In genomic region chr1:245153645-245154428, GRCh38 we compare ENCODE assay signal across 8 cellular contexts. TPM values are rescaled to one million over a fixed set of nuclear protein-coding genes. Genes with fewer than 3 reads are reported as not detected.
DNase-seq lines count a peak whose midpoint lies in the region; TF ChIP-seq lines count a peak whose summit lies in the region.

No MANE protein-coding gene starts in this region.

- H3K4me3 ChIP-seq in GM12875 (ENCODE audit: low read depth, low read length) (peak overlapping the region; percentile 47), dorsolateral prefrontal cortex (peak overlapping the region; percentile 41 to 76 (median 67)), mesodermal cell (ENCODE audit: extremely low read depth, insufficient read depth, low read length, poor library complexity, severe bottlenecking) (peak overlapping the region; percentile 61), vagina (peak overlapping the region; percentile 51 to 58)

- H3K27me3 ChIP-seq in dorsolateral prefrontal cortex: peaks cover 0 to 42% (median 4%) of the 10 kb centered on the region in 45 donors
- no peaks in the 10 kb centered on the region for H3K27me3 ChIP-seq in vagina

- 1% methylated on average over 39 to 68 of the region's 70 CpGs for WGBS in mesodermal cell (ENCODE audit: insufficient coverage in 2 of 2), 2 experiments

- TF ChIP-seq CTCF in GM12875 (IDR thresholded peaks at IDR 0.05; ENCODE audit: borderline replicate concordance, insufficient read depth, low read depth, low read length): no peak
- TF ChIP-seq CTCF in dorsolateral prefrontal cortex (IDR thresholded peaks at IDR 0.05 in 54 of 56, conservative IDR thresholded peaks at IDR 0.05 in 2 of 56; ENCODE audit: low read depth in 1 of 56, partially characterized antibody in 56 of 56): no peak
- no peak for TF ChIP-seq CTCF in vagina (IDR thresholded peaks at IDR 0.05)

- H3K36me3 ChIP-seq in mesodermal cell (ENCODE audit: control insufficient read depth, insufficient read depth, low read length) (no peaks in the 10 kb centered on the region), vagina (no peaks in the 10 kb centered on the region)

- intact Hi-C loops in dorsolateral prefrontal cortex (cut with DNase I): loop anchor here (2.0 to 10.0 kb wide), 7 partner anchors 231 to 1541 kb away; no protein-coding TSS in a partner anchor
- intact Hi-C loops in vagina (cut with DNase I): loop anchor here (10.0 kb wide), 1 partner anchor 851 kb away; no protein-coding TSS in a partner anchor

- DNase-seq in AG08396 (ENCODE audit: low spot score) (peak; percentile 47), SK-N-DZ (ENCODE audit: low spot score) (peak; percentile 58), dorsolateral prefrontal cortex (peak in 1 of 10 donors; percentile 7), vagina (ENCODE audit: extremely low spot score in 2 of 2) (no peak), inferior parietal cortex (ENCODE audit: extremely low spot score) (no peak), NCI-H1048 (lab: John Stamatoyannopoulos, UW) (no peak)

- H3K9me3 ChIP-seq in mesodermal cell (ENCODE audit: control insufficient read depth, low read length) (no peaks in the 10 kb centered on the region), vagina (no peaks in the 10 kb centered on the region)

- H3K27ac ChIP-seq in dorsolateral prefrontal cortex (peak overlapping the region in 23 of 59 donors; percentile 6 to 78 (median 36)), mesodermal cell (ENCODE audit: low read depth, low read length, severe bottlenecking) (peak overlapping the region; percentile 20), vagina (no peak overlapping the region)

- H3K4me1 ChIP-seq in mesodermal cell (ENCODE audit: control insufficient read depth, insufficient read depth, low read length, poor library complexity, severe bottlenecking) (no peaks in the 10 kb centered on the region), vagina (peaks cover 34% of the 10 kb centered on the region)

- TF ChIP-seq POLR2A in vagina (IDR thresholded peaks at IDR 0.05): no peak

RNA-seq across cellular contexts. Expression of gene KIF26B, which starts 0.9 kb away (rescaled TPM):
- polyA plus RNA-seq in SK-N-DZ (2014; cell fraction: cytosol; rRNA removed): 7.3 and 7.5 TPM in 2 replicates
- 2.7 and 4.9 TPM in 2 replicates for polyA plus RNA-seq in SK-N-DZ (2014; cell fraction: nucleus; rRNA removed)
- total RNA-seq in dorsolateral prefrontal cortex (10 to 100 TPM in 20 of 120 experiments, 1 to 10 TPM in 100; 3.9 to 20.8 (median 8.4) TPM), vagina (0.49 TPM)
- polyA plus RNA-seq in mesodermal cell (2013, experiment 1 of 2): 6.5 TPM
- polyA plus RNA-seq in mesodermal cell (2013, experiment 2 of 2): 7.3 TPM

Comparison
In these comparisons a context has a peak if more than half of its experiments do, and no peak if none do; other contexts are left out.
1. DNase-seq: peak in AG08396 (single experiment) and SK-N-DZ (single experiment); none in vagina (0 of 2), inferior parietal cortex (single experiment) and NCI-H1048 (single experiment).
2. Peak in every context shown above with its lines, with median percentiles within 50 percentile points of each other: H3K4me3 ChIP-seq.